ENCODE assay signal across 1 cellular context in the genomic region with DNA sequence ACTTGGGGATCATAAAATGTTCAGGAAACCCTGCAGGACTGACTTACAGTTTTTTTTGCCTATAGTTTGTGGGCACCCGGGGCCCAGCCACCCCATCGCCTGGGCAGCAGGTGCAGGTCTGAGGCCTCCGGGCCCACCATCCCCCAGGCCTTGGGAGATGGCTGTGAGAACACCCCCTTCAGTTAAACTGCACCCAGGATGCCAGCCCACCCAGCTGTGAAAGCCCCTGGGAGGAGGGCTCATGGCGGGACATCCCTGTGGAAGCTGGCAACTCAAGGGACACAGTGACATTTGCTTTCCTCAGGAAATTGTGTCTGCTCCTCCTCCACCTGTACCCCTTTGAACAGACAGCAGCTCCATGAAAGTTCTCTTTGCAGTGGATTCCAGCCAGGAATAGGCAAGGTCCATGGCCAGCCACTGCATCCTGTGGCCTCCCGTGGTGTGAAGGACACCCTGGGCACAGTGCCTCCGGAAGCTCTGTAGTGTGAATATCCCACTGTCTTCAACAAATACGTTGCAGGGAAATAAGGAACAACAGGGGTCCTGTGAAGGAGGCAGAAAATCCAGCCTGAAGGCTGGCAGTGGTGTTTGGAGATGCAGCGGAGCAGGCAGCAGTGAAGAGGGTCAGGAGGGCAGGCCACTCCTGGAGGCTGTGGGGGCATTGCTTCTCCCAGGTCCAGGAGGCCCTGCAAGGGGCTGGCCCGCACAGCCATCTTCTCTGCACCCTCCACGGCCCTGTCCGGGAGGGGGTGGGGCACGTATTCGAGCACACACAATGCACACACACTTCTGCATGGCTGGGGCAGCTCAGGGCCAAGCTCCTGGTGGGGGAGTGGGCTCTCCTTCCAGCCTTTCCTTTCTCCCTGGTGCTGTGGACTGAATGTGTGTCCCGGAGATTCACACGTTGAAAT.
TF ChIP-seq lines count a peak whose summit lies in the region.

No MANE protein-coding gene starts in this region.

TF ChIP-seq in K562, 482 proteins besides CTCF, POLR2A, EP300 and RAD21:
- TF ChIP-seq SRSF3 (IDR thresholded peaks at IDR 0.05; ENCODE audit: insufficient read depth, low read length) = no peak
- TF ChIP-seq, protein P1, sequence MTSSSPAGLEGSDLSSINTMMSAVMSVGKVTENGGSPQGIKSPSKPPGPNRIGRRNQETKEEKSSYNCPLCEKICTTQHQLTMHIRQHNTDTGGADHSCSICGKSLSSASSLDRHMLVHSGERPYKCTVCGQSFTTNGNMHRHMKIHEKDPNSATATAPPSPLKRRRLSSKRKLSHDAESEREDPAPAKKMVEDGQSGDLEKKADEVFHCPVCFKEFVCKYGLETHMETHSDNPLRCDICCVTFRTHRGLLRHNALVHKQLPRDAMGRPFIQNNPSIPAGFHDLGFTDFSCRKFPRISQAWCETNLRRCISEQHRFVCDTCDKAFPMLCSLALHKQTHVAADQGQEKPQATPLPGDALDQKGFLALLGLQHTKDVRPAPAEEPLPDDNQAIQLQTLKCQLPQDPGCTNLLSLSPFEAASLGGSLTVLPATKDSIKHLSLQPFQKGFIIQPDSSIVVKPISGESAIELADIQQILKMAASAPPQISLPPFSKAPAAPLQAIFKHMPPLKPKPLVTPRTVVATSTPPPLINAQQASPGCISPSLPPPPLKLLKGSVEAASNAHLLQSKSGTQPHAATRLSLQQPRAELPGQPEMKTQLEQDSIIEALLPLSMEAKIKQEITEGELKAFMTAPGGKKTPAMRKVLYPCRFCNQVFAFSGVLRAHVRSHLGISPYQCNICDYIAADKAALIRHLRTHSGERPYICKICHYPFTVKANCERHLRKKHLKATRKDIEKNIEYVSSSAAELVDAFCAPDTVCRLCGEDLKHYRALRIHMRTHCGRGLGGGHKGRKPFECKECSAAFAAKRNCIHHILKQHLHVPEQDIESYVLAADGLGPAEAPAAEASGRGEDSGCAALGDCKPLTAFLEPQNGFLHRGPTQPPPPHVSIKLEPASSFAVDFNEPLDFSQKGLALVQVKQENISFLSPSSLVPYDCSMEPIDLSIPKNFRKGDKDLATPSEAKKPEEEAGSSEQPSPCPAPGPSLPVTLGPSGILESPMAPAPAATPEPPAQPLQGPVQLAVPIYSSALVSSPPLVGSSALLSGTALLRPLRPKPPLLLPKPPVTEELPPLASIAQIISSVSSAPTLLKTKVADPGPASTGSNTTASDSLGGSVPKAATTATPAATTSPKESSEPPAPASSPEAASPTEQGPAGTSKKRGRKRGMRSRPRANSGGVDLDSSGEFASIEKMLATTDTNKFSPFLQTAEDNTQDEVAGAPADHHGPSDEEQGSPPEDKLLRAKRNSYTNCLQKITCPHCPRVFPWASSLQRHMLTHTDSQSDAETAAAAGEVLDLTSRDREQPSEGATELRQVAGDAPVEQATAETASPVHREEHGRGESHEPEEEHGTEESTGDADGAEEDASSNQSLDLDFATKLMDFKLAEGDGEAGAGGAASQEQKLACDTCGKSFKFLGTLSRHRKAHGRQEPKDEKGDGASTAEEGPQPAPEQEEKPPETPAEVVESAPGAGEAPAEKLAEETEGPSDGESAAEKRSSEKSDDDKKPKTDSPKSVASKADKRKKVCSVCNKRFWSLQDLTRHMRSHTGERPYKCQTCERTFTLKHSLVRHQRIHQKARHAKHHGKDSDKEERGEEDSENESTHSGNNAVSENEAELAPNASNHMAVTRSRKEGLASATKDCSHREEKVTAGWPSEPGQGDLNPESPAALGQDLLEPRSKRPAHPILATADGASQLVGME (CRISPR knock-in tag; IDR thresholded peaks at IDR 0.05) = 0 out of 2 replicates have a peak, but pooled peaks have one; percentile 24
TF ChIP-seq in K562: peak in this region for 1.
